ENCODE assay signal across 4 cellular contexts in genomic region chr3:45757141-45757540, GRCh38. TPM values are rescaled to one million over a fixed set of nuclear protein-coding genes. Genes with fewer than 3 reads are reported as not detected.
"Had no signal": no experiment of that assay in that cellular context is flagged by ENCODE, and none has a peak within 500 bp of the region (broad histone marks: within the 10 kb centered on the region; RNA-seq: fewer than 3 reads in every experiment).

No MANE protein-coding gene starts in this region.

RNA-seq across cellular contexts. Expression of gene SLC6A20, which starts 39.2 kb away (rescaled TPM):
- total RNA-seq: natural killer cell treated with Interleukin-12 subunit alpha and Interleukin-12 subunit beta and Interleukin-15 and Interleukin-18, amount 100 ng/mL, for 72 hours; neural crest cell; osteocyte had no signal
- polyA plus RNA-seq: naive thymus-derived CD8-positive, alpha-beta T cell had no signal
